15 cellular contexts compared by ENCODE assay signal in genomic region chr5:138402640-138403039, GRCh38. TPM values are rescaled to one million over a fixed set of nuclear protein-coding genes. Genes with fewer than 3 reads are reported as not detected.
A peak's percentile ranks its signal among the peaks of the same experiment; 100 is the strongest.
DNase-seq lines count a peak whose midpoint lies in the region; ATAC-seq and TF ChIP-seq lines count a peak whose summit lies in the region.
"Had no signal": no experiment of that assay in that cellular context is flagged by ENCODE, and none has a peak within 500 bp of the region (broad histone marks: within the 10 kb centered on the region; RNA-seq: fewer than 3 reads in every experiment).

No MANE protein-coding gene starts in this region.

- no peak overlapping the region for H2BK120ac ChIP-seq in H9 (ENCODE audit: low read depth, low read length, poor library complexity, severe bottlenecking)

- no peak overlapping the region for H3K18ac ChIP-seq in H9 (ENCODE audit: insufficient read length, low read depth, low read length)

- H3K4me1 Mint-ChIP-seq in activated CD8-positive, alpha-beta T cell treated with anti-CD3 and anti-CD28 coated beads, Interleukin-2, amount 10 ng/mL, durations not matched to agents 7 days and 5 days (ENCODE audit: low read depth), result peaks cover 23% of the 10 kb centered on the region
- H3K4me1 Mint-ChIP-seq in H9, result no peaks in the 10 kb centered on the region
- H3K4me1 Mint-ChIP-seq: nephron progenitor cell had no signal

- H3K14ac ChIP-seq in H9 (ENCODE audit: insufficient read depth, low read length), result no peak overlapping the region

- peak; percentile 14 for DNase-seq in GM20000 (ENCODE audit: low spot score)
- DNase-seq in activated CD8-positive, alpha-beta T cell treated with anti-CD3 and anti-CD28 coated beads, Interleukin-2, amount 10 ng/mL, durations not matched to agents 7 days and 5 days, result peak; percentile 35
- DNase-seq in NCI-H1105 treated with DMSO at 0.1 percent for 48 hours (lab: John Stamatoyannopoulos, UW), result no peak
- no peak for DNase-seq in cerebellar cortex (ENCODE audit: low spot score)
- no peak for DNase-seq in H9
- DNase-seq in 8988T, result no peak
- DNase-seq: activated CD8-positive, alpha-beta memory T cell treated with anti-CD3 and anti-CD28 coated beads for 24 hours; CD8-positive, alpha-beta T cell; effector CD4-positive, alpha-beta T cell; GDM1; KG1; left cardiac atrium; nephron progenitor cell had no signal

- no peaks in the 10 kb centered on the region for H3K4me1 ChIP-seq in H9 (ENCODE audit: insufficient read depth, low read length)

- no peak overlapping the region for H2AFZ ChIP-seq in H9 (ENCODE audit: low read length)

- H4K8ac ChIP-seq in H9 (replicated peaks; ENCODE audit: insufficient read length, low read depth, low read length), result no peak overlapping the region

- no peak overlapping the region for H3K4ac ChIP-seq in H9 (ENCODE audit: low read depth, low read length)

- no peak overlapping the region for H2AK5ac ChIP-seq in H9 (ENCODE audit: insufficient read length, low read length)

- H2BK20ac ChIP-seq in H9 (ENCODE audit: low read depth, low read length, poor library complexity, severe bottlenecking), result no peak overlapping the region

- peaks cover 55% of the 10 kb centered on the region for H3K36me3 Mint-ChIP-seq in activated CD8-positive, alpha-beta T cell treated with anti-CD3 and anti-CD28 coated beads, Interleukin-2, amount 10 ng/mL, durations not matched to agents 7 days and 5 days (ENCODE audit: low read depth)
- peaks cover 43 to 75% (median 74%) of the 10 kb centered on the region in 3 experiments for H3K36me3 Mint-ChIP-seq in H9 (ENCODE audit: insufficient read depth in 1 of 3, low read depth in 3 of 3)

- no peak overlapping the region for H3K27ac ChIP-seq in H9 (ENCODE audit: insufficient read length, low read depth, low read length)

- CTCF ChIA-PET in activated CD8-positive, alpha-beta T cell treated with anti-CD3 and anti-CD28 coated beads, Interleukin-2, amount 10 ng/mL, durations not matched to agents 7 days and 5 days (lab: Charles Lee), result interaction anchor here (11.1 kb wide), 1 partner anchor 50 kb away, joined by 102 read pairs; the partner anchor contains the start of gene KDM3B

- H3K9me3 ChIP-seq in H9 (ENCODE audit: control insufficient read depth, low read depth, low read length), result no peaks in the 10 kb centered on the region

- H2BK5ac ChIP-seq in H9 (ENCODE audit: insufficient read length, low read length), result no peak overlapping the region

- no peak overlapping the region for H2BK15ac ChIP-seq in H9 (ENCODE audit: low read depth, low read length)

- POLR2A ChIA-PET in activated CD8-positive, alpha-beta T cell treated with anti-CD3 and anti-CD28 coated beads, Interleukin-2, amount 10 ng/mL, durations not matched to agents 7 days and 5 days (lab: Charles Lee), result interaction anchor here (0.8 kb wide), 1 partner anchor 50 kb away, joined by 4 read pairs; the partner anchor contains the start of gene KDM3B

- no peak overlapping the region for H3T11ph ChIP-seq in H9 (ENCODE audit: low read length)

- H3K4me2 ChIP-seq in H9 (ENCODE audit: insufficient read depth, insufficient read length, low read length), result no peak overlapping the region

- no peaks in the 10 kb centered on the region for H3K79me1 ChIP-seq in H9 (ENCODE audit: insufficient read depth, low read depth, low read length, poor library complexity, severe bottlenecking)

- H3K9me3 Mint-ChIP-seq in activated CD8-positive, alpha-beta T cell treated with anti-CD3 and anti-CD28 coated beads, Interleukin-2, amount 10 ng/mL, durations not matched to agents 7 days and 5 days (ENCODE audit: insufficient read depth), result no peaks in the 10 kb centered on the region
- H3K9me3 Mint-ChIP-seq in H9, result no peaks in the 10 kb centered on the region; a peak in 1 of 5 replicates
- H3K9me3 Mint-ChIP-seq: CD8-positive, alpha-beta T cell; nephron progenitor cell had no signal

- no peaks in the 10 kb centered on the region for H4K20me1 ChIP-seq in H9 (ENCODE audit: control insufficient read depth, insufficient read depth, insufficient read length)

- TF ChIP-seq CTCF in GM20000 (IDR thresholded peaks at IDR 0.05; ENCODE audit: extremely low read depth, missing control alignments), result no peak
- TF ChIP-seq CTCF in H9 (conservative IDR thresholded peaks at IDR 0.05), result no peak

- no peak overlapping the region for H3K56ac ChIP-seq in H9 (ENCODE audit: insufficient read length, low read depth, low read length)

- no peaks in the 10 kb centered on the region for H3K79me2 ChIP-seq in H9 (ENCODE audit: insufficient read depth, low read length)

- no peak overlapping the region for H3K4me3 Mint-ChIP-seq in activated CD8-positive, alpha-beta T cell treated with anti-CD3 and anti-CD28 coated beads, Interleukin-2, amount 10 ng/mL, durations not matched to agents 7 days and 5 days
- H3K4me3 Mint-ChIP-seq in H9, result no peak overlapping the region
- H3K4me3 Mint-ChIP-seq: CD8-positive, alpha-beta T cell; nephron progenitor cell had no signal

- no peaks in the 10 kb centered on the region for H3K27me3 Mint-ChIP-seq in activated CD8-positive, alpha-beta T cell treated with anti-CD3 and anti-CD28 coated beads, Interleukin-2, amount 10 ng/mL, durations not matched to agents 7 days and 5 days (ENCODE audit: low read depth)
- no peaks in the 10 kb centered on the region for H3K27me3 Mint-ChIP-seq in H9 (ENCODE audit: low read depth)

- H4K91ac ChIP-seq in H9 (ENCODE audit: insufficient read length, low read depth, low read length), result no peak overlapping the region

- H3K23ac ChIP-seq in H9 (ENCODE audit: insufficient read length, low read depth, low read length), result no peak overlapping the region

- H3K27ac Mint-ChIP-seq in activated CD8-positive, alpha-beta T cell treated with anti-CD3 and anti-CD28 coated beads, Interleukin-2, amount 10 ng/mL, durations not matched to agents 7 days and 5 days, result peak overlapping the region; percentile 13
- no peak overlapping the region for H3K27ac Mint-ChIP-seq in H9
- H3K27ac Mint-ChIP-seq: CD8-positive, alpha-beta T cell; nephron progenitor cell had no signal

- no peak overlapping the region for H2BK12ac ChIP-seq in H9 (ENCODE audit: insufficient read length, low read depth, low read length)

- no peaks in the 10 kb centered on the region for H3K23me2 ChIP-seq in H9 (ENCODE audit: insufficient read length, low read depth, low read length, poor library complexity, severe bottlenecking)

- no peak overlapping the region for H3K9ac ChIP-seq in H9 (ENCODE audit: extremely low read depth, insufficient read length, low read length)

- H4K5ac ChIP-seq in H9 (ENCODE audit: insufficient read length, low read depth, low read length), result no peak overlapping the region

- no peaks in the 10 kb centered on the region for H3K27me3 ChIP-seq in H9 (ENCODE audit: insufficient read depth, low read length)

- ATAC-seq in GM18520 (IDR thresholded peaks at IDR 0.05; ENCODE audit: unreplicated experiment) (peak; percentile 93), HG03108 (IDR thresholded peaks at IDR 0.05; ENCODE audit: unreplicated experiment) (peak; percentile 84)
- peak; percentile 89 for ATAC-seq in activated CD8-positive, alpha-beta T cell treated with anti-CD3 and anti-CD28 coated beads, Interleukin-2, amount 10 ng/mL, durations not matched to agents 7 days and 5 days
- ATAC-seq: CD8-positive, alpha-beta T cell; left cardiac atrium had no signal

RNA-seq across cellular contexts. Expression of gene REEP2, which starts 36.2 kb away (rescaled TPM):
- total RNA-seq in activated CD8-positive, alpha-beta T cell treated with anti-CD3 and anti-CD28 coated beads, Interleukin-2, amount 10 ng/mL, durations not matched to agents 7 days and 5 days, result 1 to 10 TPM in 1 of 2 experiments, under 1 TPM in 1; 0.68 to 1.1 TPM
- total RNA-seq in H9 (2021), result 44.3 and 49.0 TPM in 2 replicates

RNA-seq across cellular contexts. Expression of gene KDM3B, which starts 50.2 kb away (rescaled TPM):
- 10 to 100 TPM; 53.1 to 55.0 TPM for total RNA-seq in activated CD8-positive, alpha-beta T cell treated with anti-CD3 and anti-CD28 coated beads, Interleukin-2, amount 10 ng/mL, durations not matched to agents 7 days and 5 days
- total RNA-seq in H9 (2021), result 77.8 and 89.2 TPM in 2 replicates

Comparison
In these comparisons a context has a peak if more than half of its experiments do, and no peak if none do; other contexts are left out.
1. DNase-seq: peak in GM20000 (single experiment) and activated CD8-positive, alpha-beta T cell treated with anti-CD3 and anti-CD28 coated beads, Interleukin-2, amount 10 ng/mL, durations not matched to agents 7 days and 5 days (single experiment); none in NCI-H1105 treated with DMSO at 0.1 percent for 48 hours (single experiment), cerebellar cortex (single experiment), H9 (single experiment) and 8988T (single experiment).
2. RNA of gene REEP2, which starts 36.2 kb away (total RNA-seq): 44.3 to 49.0 TPM in H9; 0.68 to 1.1 TPM in activated CD8-positive, alpha-beta T cell treated with anti-CD3 and anti-CD28 coated beads, Interleukin-2, amount 10 ng/mL, durations not matched to agents 7 days and 5 days; every median in the first group is over 10 times any median in the second.
3. Peak in every context shown above with its lines, with median percentiles within 50 percentile points of each other: ATAC-seq.